ENCODE assay signal across 15 cellular contexts in genomic region chr4:6665320-6665654, GRCh38. TPM values are rescaled to one million over a fixed set of nuclear protein-coding genes. Genes with fewer than 3 reads are reported as not detected.
"Had no signal": no experiment of that assay in that cellular context is flagged by ENCODE, and none has a peak within 500 bp of the region (broad histone marks: within the 10 kb centered on the region; RNA-seq: fewer than 3 reads in every experiment).

No MANE protein-coding gene starts in this region.

- H3K4me3 Mint-ChIP-seq: activated CD8-positive, alpha-beta T cell treated with anti-CD3 and anti-CD28 coated beads, Interleukin-2, amount 10 ng/mL, durations not matched to agents 7 days and 5 days; activated naive CD8-positive, alpha-beta T cell treated with anti-CD3 and anti-CD28 coated beads, Interleukin-2, amount 10 ng/mL, durations not matched to agents 7 days and 5 days had no signal

- H3K36me3 Mint-ChIP-seq: activated naive CD8-positive, alpha-beta T cell treated with anti-CD3 and anti-CD28 coated beads, Interleukin-2, amount 10 ng/mL, durations not matched to agents 7 days and 5 days had no signal

- H3K9me3 Mint-ChIP-seq: activated naive CD8-positive, alpha-beta T cell treated with anti-CD3 and anti-CD28 coated beads, Interleukin-2, amount 10 ng/mL, durations not matched to agents 7 days and 5 days had no signal

- DNase-seq: adrenal gland, MM.1S, NCI-H1105 treated with DMSO at 0.1 percent for 48 hours, NCI-H1436 treated with DMSO at 0.1 percent for 48 hours, NCI-H187, NCI-H2081, NCI-H446, SJCRH30 had no signal

- H3K27me3 ChIP-seq: adrenal gland, Peyer's patch, SJCRH30 had no signal

- H3K9ac ChIP-seq: SK-N-SH had no signal

- H3K9me3 ChIP-seq: adrenal gland, Peyer's patch, SJCRH30, SK-N-SH had no signal

- H3K4me2 ChIP-seq: SK-N-SH had no signal

- H3K36me3 ChIP-seq: adrenal gland, Peyer's patch, SJCRH30, WERI-Rb-1 had no signal

- H3K4me1 Mint-ChIP-seq: activated naive CD8-positive, alpha-beta T cell treated with anti-CD3 and anti-CD28 coated beads, Interleukin-2, amount 10 ng/mL, durations not matched to agents 7 days and 5 days had no signal

- H3K27ac ChIP-seq: adrenal gland, Peyer's patch, RWPE1, SJCRH30, WERI-Rb-1 had no signal

- H3K4me1 ChIP-seq: SJCRH30 had no signal

- H3K4me3 ChIP-seq: Peyer's patch, SJCRH30 had no signal

- H3K27ac Mint-ChIP-seq: activated CD8-positive, alpha-beta T cell treated with anti-CD3 and anti-CD28 coated beads, Interleukin-2, amount 10 ng/mL, durations not matched to agents 7 days and 5 days; activated naive CD8-positive, alpha-beta T cell treated with anti-CD3 and anti-CD28 coated beads, Interleukin-2, amount 10 ng/mL, durations not matched to agents 7 days and 5 days had no signal

RNA-seq across cellular contexts. Expression of gene S100P, which starts 28.4 kb away (rescaled TPM):
- total RNA-seq: Right ventricle myocardium superior had no signal
- polyA plus RNA-seq: SK-N-SH had no signal
